1 cellular context compared by ENCODE assay signal in the genomic region with DNA sequence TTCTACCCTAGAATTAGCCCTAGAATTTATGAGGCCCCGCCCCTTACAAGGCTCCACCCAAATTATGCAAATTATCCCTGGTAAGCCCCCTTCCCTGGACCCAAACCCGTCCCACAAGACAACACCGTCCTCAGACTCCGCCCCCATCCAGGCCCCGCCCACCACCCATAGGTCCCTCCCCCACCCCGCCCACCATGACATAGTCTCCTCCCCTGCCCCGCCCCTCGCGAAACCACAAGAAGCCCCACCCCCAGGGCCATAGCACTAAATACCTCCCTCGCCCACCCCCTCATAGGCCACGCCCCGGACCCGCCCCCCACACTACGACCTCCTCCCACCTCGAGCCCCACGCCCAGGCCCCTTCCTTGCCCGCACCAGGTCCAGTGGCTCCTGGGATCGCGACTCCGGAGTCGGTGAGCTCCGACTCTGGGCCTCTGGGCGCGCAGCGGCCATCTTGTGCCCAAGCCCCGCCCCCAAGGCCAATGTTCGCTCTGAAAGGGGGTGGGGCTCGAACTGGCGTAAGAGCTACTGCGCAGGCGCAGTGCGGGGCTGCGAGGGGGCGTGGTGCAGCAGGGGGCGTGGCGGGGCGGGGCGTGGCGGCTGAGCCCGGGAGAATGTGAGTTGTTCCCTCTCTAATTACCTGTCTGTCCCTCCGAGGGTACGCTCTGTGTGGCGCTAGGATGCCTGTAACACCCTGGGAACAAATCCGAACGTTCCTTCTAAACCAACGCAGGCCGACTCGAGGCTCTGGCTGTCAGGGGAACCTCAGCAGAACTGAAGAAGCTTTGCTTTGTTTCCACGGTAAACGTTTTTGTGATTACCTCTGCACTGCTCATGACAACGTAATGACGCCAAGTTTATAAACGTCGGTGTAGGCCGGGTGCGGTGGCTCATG.
TF ChIP-seq lines count a peak whose summit lies in the region.

A gene with protein sequence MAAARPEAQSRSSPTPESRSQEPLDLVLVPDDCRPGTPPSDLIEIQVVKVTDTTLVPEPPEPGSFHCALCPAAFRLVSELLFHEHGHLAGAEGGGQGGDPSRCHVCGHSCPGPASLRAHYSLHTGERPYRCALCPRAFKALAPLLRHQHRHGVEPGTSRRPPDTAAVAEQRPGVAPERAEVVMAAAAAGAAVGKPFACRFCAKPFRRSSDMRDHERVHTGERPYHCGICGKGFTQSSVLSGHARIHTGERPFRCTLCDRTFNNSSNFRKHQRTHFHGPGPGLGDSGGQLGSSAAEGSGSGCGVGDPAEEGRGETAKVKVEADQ (minus strand): TSS at position 458 of the 895 bp plus-strand sequence. CDS start 5 bp downstream, at position 453.

TF ChIP-seq in K562, 482 proteins besides CTCF, POLR2A, EP300 and RAD21 (continued from another document):
- no peak for TF ChIP-seq SAFB (IDR thresholded peaks at IDR 0.05; ENCODE audit: borderline replicate concordance, low read depth, low read length)
- TF ChIP-seq KLF1 (tag; IDR thresholded peaks at IDR 0.05): peak; percentile 18; the same call in 1 of the 2 replicates
- peak; percentile 67; the same call in 1 of the 2 replicates for TF ChIP-seq LCOR (CRISPR knock-in tag; IDR thresholded peaks at IDR 0.05)
- TF ChIP-seq ETV5 (CRISPR knock-in tag; IDR thresholded peaks at IDR 0.05; ENCODE audit: low read depth): no peak
- TF ChIP-seq SP1 (CRISPR knock-in tag; IDR thresholded peaks at IDR 0.05): peak; percentile 94
- TF ChIP-seq POLR2H (tag; IDR thresholded peaks at IDR 0.05; ENCODE audit: low read depth): peak; percentile 53
- TF ChIP-seq, protein P1, sequence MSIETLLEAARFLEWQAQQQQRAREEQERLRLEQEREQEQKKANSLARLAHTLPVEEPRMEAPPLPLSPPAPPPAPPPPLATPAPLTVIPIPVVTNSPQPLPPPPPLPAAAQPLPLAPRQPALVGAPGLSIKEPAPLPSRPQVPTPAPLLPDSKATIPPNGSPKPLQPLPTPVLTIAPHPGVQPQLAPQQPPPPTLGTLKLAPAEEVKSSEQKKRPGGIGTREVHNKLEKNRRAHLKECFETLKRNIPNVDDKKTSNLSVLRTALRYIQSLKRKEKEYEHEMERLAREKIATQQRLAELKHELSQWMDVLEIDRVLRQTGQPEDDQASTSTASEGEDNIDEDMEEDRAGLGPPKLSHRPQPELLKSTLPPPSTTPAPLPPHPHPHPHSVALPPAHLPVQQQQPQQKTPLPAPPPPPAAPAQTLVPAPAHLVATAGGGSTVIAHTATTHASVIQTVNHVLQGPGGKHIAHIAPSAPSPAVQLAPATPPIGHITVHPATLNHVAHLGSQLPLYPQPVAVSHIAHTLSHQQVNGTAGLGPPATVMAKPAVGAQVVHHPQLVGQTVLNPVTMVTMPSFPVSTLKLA (conservative IDR thresholded peaks at IDR 0.05): peak; percentile 64 to 86
- 0 out of 2 replicates have a peak, but pooled peaks have one; percentile 40 for TF ChIP-seq POLR2AphosphoS2 (IDR thresholded peaks at IDR 0.05; ENCODE audit: low read length)
- 0 out of 2 replicates have a peak, but pooled peaks have one; percentile 33 for TF ChIP-seq TOE1 (IDR thresholded peaks at IDR 0.05; ENCODE audit: borderline replicate concordance)
- TF ChIP-seq TOE1 (CRISPR knock-in tag; IDR thresholded peaks at IDR 0.05; ENCODE audit: borderline replicate concordance, low read depth): no peak
- peak; percentile 52 for TF ChIP-seq MYC (IDR thresholded peaks at IDR 0.05; ENCODE audit: low read depth, low read length)
- no peak for TF ChIP-seq MYC (CRISPR knock-in tag; IDR thresholded peaks at IDR 0.05; ENCODE audit: borderline replicate concordance, low read depth)
- peak; percentile 88 for TF ChIP-seq POLR2G (IDR thresholded peaks at IDR 0.05; ENCODE audit: low read depth, low read length)
- TF ChIP-seq, protein P2, sequence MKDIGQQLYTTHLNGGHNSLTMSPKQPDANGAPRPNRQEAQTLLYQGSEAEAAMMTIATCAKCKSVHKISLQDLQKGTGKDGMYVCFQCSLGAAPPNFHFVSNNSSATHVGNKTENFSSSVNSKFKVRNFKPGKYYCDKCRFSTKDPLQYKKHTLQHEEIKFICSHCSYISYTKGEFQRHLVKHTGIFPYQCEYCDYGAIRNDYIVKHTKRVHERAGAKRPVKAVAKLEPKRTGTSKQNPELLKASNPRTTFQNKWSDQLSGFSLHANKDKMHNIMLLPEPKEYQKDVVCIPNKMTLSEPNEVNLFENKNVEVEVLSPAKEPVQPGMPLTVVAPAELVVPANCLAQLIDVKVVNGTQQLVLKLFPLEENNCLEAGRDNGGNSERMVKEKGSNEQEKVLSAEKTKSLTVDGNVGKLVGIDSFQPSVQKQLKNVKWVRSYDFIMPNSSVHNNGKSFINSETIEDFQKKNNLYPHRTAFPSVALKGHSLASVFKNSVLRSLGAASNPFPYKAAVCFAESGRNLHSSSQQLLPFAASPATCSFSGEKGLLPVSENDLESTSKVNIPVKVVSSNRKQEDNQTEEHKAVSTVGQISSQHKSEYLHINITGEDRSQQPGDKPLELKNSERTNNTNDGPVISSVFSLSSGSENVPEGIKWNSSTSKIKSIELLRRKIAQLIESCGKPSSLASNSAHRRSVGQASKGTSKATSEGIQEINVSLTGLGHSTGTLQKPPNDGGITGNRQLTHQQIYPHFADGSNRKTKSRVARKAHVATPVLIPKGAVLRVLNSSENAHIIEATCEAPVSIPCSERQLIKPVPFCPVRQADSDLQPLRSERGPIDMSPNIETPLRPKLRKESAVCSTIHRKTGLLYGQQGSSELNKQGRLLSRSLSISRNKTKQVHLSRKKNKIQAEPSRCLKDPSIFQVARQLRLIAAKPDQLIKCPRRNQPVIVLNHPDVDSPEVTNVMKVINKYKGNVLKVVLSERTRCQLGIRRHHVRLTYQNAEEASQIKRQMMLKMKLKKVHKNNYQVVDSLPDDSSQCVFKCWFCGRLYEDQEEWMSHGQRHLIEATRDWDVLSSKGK (CRISPR knock-in tag; IDR thresholded peaks at IDR 0.05): no peak
- peak; percentile 98 for TF ChIP-seq TAF1 (IDR thresholded peaks at IDR 0.05; ENCODE audit: control insufficient read depth, extremely low read depth, insufficient read depth, low read length, severe bottlenecking)
- peak; percentile 39 to 75; a peak in 3 of 4 replicates for TF ChIP-seq MAZ (CRISPR knock-in tag; conservative IDR thresholded peaks at IDR 0.05 in 1 of 2, IDR thresholded peaks at IDR 0.05 in 1 of 2)
- TF ChIP-seq DMBX1 (CRISPR knock-in tag; IDR thresholded peaks at IDR 0.05; ENCODE audit: borderline replicate concordance): no peak
- TF ChIP-seq GATAD2B (IDR thresholded peaks at IDR 0.05; ENCODE audit: borderline replicate concordance): no peak
- peak; percentile 84 for TF ChIP-seq TAF9B (IDR thresholded peaks at IDR 0.05; ENCODE audit: partially characterized antibody)
- TF ChIP-seq PML (IDR thresholded peaks at IDR 0.05; ENCODE audit: low read length): 0 out of 2 replicates have a peak, but pooled peaks have one; percentile 51
- TF ChIP-seq, protein P3, sequence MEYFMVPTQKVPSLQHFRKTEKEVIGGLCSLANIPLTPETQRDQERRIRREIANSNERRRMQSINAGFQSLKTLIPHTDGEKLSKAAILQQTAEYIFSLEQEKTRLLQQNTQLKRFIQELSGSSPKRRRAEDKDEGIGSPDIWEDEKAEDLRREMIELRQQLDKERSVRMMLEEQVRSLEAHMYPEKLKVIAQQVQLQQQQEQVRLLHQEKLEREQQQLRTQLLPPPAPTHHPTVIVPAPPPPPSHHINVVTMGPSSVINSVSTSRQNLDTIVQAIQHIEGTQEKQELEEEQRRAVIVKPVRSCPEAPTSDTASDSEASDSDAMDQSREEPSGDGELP (CRISPR knock-in tag; IDR thresholded peaks at IDR 0.05; ENCODE audit: borderline replicate concordance): 0 out of 2 replicates have a peak, but pooled peaks have one; percentile 57
- 0 out of 2 replicates have a peak, but pooled peaks have one; percentile 59 for TF ChIP-seq ZEB2 (IDR thresholded peaks at IDR 0.05)
- peak; percentile 28 for TF ChIP-seq SMAD1 (IDR thresholded peaks at IDR 0.05; ENCODE audit: low read depth, low read length, partially characterized antibody)
- TF ChIP-seq BRD9 (IDR thresholded peaks at IDR 0.05; ENCODE audit: low read depth, partially characterized antibody): no peak
- TF ChIP-seq, protein P4, sequence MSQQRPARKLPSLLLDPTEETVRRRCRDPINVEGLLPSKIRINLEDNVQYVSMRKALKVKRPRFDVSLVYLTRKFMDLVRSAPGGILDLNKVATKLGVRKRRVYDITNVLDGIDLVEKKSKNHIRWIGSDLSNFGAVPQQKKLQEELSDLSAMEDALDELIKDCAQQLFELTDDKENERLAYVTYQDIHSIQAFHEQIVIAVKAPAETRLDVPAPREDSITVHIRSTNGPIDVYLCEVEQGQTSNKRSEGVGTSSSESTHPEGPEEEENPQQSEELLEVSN (IDR thresholded peaks at IDR 0.05; ENCODE audit: borderline replicate concordance in 1 of 2, extremely low read depth in 1 of 2, insufficient read depth in 1 of 2, insufficient read length in 1 of 2, low read depth in 1 of 2, low read length in 1 of 2, poor library complexity in 1 of 2, severe bottlenecking in 1 of 2): peak in 1 of 2 experiments; percentile 35
- TF ChIP-seq FOXK1 (CRISPR knock-in tag; IDR thresholded peaks at IDR 0.05; ENCODE audit: borderline replicate concordance): peak; percentile 21; the same call in 1 of the 2 replicates
- peak; percentile 81 for TF ChIP-seq PHF8 (IDR thresholded peaks at IDR 0.05; ENCODE audit: borderline replicate concordance, low read length)
- no peak for TF ChIP-seq ZFP30 (CRISPR knock-in tag; IDR thresholded peaks at IDR 0.05; ENCODE audit: borderline replicate concordance)
- peak; percentile 20 for TF ChIP-seq NEUROD1 (IDR thresholded peaks at IDR 0.05; ENCODE audit: borderline replicate concordance, low read depth, low read length, partially characterized antibody)
- TF ChIP-seq SAP30 (IDR thresholded peaks at IDR 0.05; ENCODE audit: borderline replicate concordance, insufficient read depth, low read depth, low read length, poor library complexity, severe bottlenecking): peak; percentile 80
- TF ChIP-seq TSC22D4 (tag; IDR thresholded peaks at IDR 0.05): no peak
- TF ChIP-seq, protein P5, sequence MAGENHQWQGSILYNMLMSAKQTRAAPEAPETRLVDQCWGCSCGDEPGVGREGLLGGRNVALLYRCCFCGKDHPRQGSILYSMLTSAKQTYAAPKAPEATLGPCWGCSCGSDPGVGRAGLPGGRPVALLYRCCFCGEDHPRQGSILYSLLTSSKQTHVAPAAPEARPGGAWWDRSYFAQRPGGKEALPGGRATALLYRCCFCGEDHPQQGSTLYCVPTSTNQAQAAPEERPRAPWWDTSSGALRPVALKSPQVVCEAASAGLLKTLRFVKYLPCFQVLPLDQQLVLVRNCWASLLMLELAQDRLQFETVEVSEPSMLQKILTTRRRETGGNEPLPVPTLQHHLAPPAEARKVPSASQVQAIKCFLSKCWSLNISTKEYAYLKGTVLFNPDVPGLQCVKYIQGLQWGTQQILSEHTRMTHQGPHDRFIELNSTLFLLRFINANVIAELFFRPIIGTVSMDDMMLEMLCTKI (IDR thresholded peaks at IDR 0.05; ENCODE audit: partially characterized antibody): no peak
- peak; percentile 82 for TF ChIP-seq HMGN3 (IDR thresholded peaks at IDR 0.05; ENCODE audit: borderline replicate concordance, extremely low read depth, insufficient read length, low read depth, low read length)
- TF ChIP-seq CREB1 (IDR thresholded peaks at IDR 0.05): no peak
- TF ChIP-seq CREB1 (CRISPR knock-in tag; IDR thresholded peaks at IDR 0.05): peak; percentile 46; the same call in 1 of the 2 replicates
